Comparison of ENCODE assay signal across 1 cellular context in the genomic region with DNA sequence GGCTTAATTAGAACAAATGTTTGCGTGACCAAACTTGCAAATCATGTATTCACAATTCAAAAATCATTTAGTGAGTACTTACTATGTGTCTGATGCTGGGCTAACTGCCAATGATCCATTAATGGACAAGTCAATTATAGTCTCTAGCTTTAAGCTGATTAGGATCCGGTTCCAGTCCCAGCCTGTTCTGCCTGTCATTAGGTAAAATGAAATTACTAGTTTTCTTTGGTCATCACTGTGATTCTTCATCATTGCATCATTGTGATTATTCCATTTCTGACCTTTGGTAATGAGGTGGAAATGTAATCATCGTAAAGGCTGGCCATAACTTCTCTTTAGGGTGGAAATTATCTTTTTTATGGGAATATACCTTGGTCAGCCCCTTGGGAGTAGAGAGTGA.
TF ChIP-seq lines count a peak whose summit lies in the region.

No MANE protein-coding gene starts in this region.

TF ChIP-seq in SK-N-SH treated with all-trans-retinoic acid at 6 μM for 48 hours, 23 proteins besides CTCF, POLR2A, EP300 and RAD21 (continued from another document):
- TF ChIP-seq, protein P1, sequence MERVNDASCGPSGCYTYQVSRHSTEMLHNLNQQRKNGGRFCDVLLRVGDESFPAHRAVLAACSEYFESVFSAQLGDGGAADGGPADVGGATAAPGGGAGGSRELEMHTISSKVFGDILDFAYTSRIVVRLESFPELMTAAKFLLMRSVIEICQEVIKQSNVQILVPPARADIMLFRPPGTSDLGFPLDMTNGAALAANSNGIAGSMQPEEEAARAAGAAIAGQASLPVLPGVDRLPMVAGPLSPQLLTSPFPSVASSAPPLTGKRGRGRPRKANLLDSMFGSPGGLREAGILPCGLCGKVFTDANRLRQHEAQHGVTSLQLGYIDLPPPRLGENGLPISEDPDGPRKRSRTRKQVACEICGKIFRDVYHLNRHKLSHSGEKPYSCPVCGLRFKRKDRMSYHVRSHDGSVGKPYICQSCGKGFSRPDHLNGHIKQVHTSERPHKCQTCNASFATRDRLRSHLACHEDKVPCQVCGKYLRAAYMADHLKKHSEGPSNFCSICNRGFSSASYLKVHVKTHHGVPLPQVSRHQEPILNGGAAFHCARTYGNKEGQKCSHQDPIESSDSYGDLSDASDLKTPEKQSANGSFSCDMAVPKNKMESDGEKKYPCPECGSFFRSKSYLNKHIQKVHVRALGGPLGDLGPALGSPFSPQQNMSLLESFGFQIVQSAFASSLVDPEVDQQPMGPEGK (CRISPR knock-in tag; IDR thresholded peaks at IDR 0.05; ENCODE audit: borderline replicate concordance), result no peak
- TF ChIP-seq ZNF565 (CRISPR knock-in tag; conservative IDR thresholded peaks at IDR 0.05; ENCODE audit: low read depth), result no peak
- no peak for TF ChIP-seq RARB (CRISPR knock-in tag; IDR thresholded peaks at IDR 0.05)
- TF ChIP-seq ZFP30 (CRISPR knock-in tag; IDR thresholded peaks at IDR 0.05), result no peak
- no peak for TF ChIP-seq GLIS3 (CRISPR knock-in tag; IDR thresholded peaks at IDR 0.05)
- TF ChIP-seq SNAI2 (CRISPR knock-in tag; IDR thresholded peaks at IDR 0.05), result no peak
- TF ChIP-seq ZNF70 (CRISPR knock-in tag; IDR thresholded peaks at IDR 0.05), result no peak
- 0 out of 2 replicates have a peak, but pooled peaks have one; percentile 54 for TF ChIP-seq ZC3H10 (CRISPR knock-in tag; IDR thresholded peaks at IDR 0.05)
- TF ChIP-seq, protein P2, sequence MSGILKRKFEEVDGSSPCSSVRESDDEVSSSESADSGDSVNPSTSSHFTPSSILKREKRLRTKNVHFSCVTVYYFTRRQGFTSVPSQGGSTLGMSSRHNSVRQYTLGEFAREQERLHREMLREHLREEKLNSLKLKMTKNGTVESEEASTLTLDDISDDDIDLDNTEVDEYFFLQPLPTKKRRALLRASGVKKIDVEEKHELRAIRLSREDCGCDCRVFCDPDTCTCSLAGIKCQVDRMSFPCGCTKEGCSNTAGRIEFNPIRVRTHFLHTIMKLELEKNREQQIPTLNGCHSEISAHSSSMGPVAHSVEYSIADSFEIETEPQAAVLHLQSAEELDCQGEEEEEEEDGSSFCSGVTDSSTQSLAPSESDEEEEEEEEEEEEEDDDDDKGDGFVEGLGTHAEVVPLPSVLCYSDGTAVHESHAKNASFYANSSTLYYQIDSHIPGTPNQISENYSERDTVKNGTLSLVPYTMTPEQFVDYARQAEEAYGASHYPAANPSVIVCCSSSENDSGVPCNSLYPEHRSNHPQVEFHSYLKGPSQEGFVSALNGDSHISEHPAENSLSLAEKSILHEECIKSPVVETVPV (CRISPR knock-in tag; IDR thresholded peaks at IDR 0.05), result no peak
- no peak for TF ChIP-seq ARNTL (CRISPR knock-in tag; IDR thresholded peaks at IDR 0.05; ENCODE audit: borderline replicate concordance, low read depth)
- peak; percentile 44; the same call in 1 of the 2 replicates for TF ChIP-seq ISL1 (CRISPR knock-in tag; IDR thresholded peaks at IDR 0.05)
